33 cellular contexts compared by ENCODE assay signal in the genomic region with DNA sequence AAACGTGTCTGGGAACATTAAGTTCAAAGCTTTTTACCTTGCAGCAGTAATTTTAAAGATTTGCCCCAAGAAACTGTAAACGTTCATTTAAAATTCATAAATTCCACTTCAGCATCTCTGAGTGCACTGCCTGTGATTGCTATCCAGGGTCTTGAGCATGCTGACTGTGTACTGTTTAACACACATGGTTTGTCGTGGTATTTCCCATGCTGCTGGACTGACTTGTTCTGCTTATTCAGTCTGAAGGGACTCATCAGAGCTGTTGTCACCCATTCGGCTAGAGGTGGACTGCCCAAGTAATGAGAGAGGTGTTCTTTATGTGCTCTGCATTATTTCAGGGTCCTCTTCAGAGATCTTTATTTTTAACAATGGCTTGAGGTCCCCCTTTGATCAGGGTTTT. TPM values are rescaled to one million over a fixed set of nuclear protein-coding genes. Genes with fewer than 3 reads are reported as not detected.
DNase-seq lines count a peak whose midpoint lies in the region; ATAC-seq, FAIRE-seq and TF ChIP-seq lines count a peak whose summit lies in the region.
"Had no signal": no experiment of that assay in that cellular context is flagged by ENCODE, and none has a peak within 500 bp of the region (broad histone marks: within the 10 kb centered on the region; RNA-seq: fewer than 3 reads in every experiment).

No MANE protein-coding gene starts in this region.

- intact Hi-C loops in MCF 10A (cut with micrococcal nuclease) (no loop called here), mammary epithelial cell (cut with micrococcal nuclease) (no loop called here), lower lobe of right lung (cut with DNase I) (no loop called here)

- in situ Hi-C loops in mammary epithelial cell (cut with MboI; ENCODE audit: low sequenced_read_pairs in 2 of 2) = no loop called here

- no peak for ATAC-seq in gastroesophageal sphincter
- no peak for ATAC-seq in GM19397 (IDR thresholded peaks at IDR 0.05; ENCODE audit: unreplicated experiment)
- ATAC-seq in lower lobe of right lung = no peak
- ATAC-seq: activated CD4-positive, alpha-beta T cell treated with anti-CD3 and anti-CD28 coated beads for 36 hours; activated CD8-positive, alpha-beta T cell treated with anti-CD3 and anti-CD28 coated beads, Interleukin-2, amount 10 ng/mL, durations not matched to agents 7 days and 5 days; activated naive CD4-positive, alpha-beta T cell treated with anti-CD3 and anti-CD28 coated beads, Interleukin-2, amount 50 U/mL, for 72 hours; HepG2; Panc1 had no signal

- H3K36me3 Mint-ChIP-seq in MCF 10A (ENCODE audit: insufficient read depth, unreplicated experiment) = no peaks in the 10 kb centered on the region
- no peaks in the 10 kb centered on the region for H3K36me3 Mint-ChIP-seq in astrocyte (ENCODE audit: low read depth, unreplicated experiment)

- TF ChIP-seq EP300 in gastroesophageal sphincter (IDR thresholded peaks at IDR 0.05) = no peak

- H3K4me3 ChIP-seq in mammary epithelial cell (replicated peaks in 1 of 3; ENCODE audit: insufficient read depth in 1 of 3, low read depth in 2 of 3, low read length in 3 of 3) (no peak overlapping the region), astrocyte (ENCODE audit: insufficient read depth, low read depth, low read length) (no peak overlapping the region), smooth muscle cell (no peak overlapping the region), gastroesophageal sphincter (no peak overlapping the region), lower lobe of right lung (no peak overlapping the region)
- H3K4me3 ChIP-seq: HAP-1, right atrium auricular region, testis had no signal

- FAIRE-seq in astrocyte (lab: Jason Lieb, UNC) = no peak
- FAIRE-seq: colon, endothelial cell of umbilical vein, HepG2, keratinocyte, urothelium cell line had no signal

- H3K27me3 Mint-ChIP-seq in MCF 10A (ENCODE audit: insufficient read depth, unreplicated experiment) = no peaks in the 10 kb centered on the region
- no peaks in the 10 kb centered on the region for H3K27me3 Mint-ChIP-seq in astrocyte (ENCODE audit: low read depth, unreplicated experiment)
- H3K27me3 Mint-ChIP-seq: activated CD4-positive, alpha-beta T cell treated with anti-CD3 and anti-CD28 coated beads for 36 hours; stimulated activated naive CD8-positive, alpha-beta T cell treated with anti-CD3 and anti-CD28 coated beads, Interleukin-15, Interleukin-2, amounts not matched to agents 100 ng/mL and 50 ng/mL, for 24 hours had no signal

- H3K27me3 ChIP-seq in mammary epithelial cell (ENCODE audit: insufficient read depth, low read length) (no peaks in the 10 kb centered on the region), astrocyte (ENCODE audit: insufficient read depth, low read length) (no peaks in the 10 kb centered on the region), smooth muscle cell (ENCODE audit: low read depth) (no peaks in the 10 kb centered on the region), gastroesophageal sphincter (no peaks in the 10 kb centered on the region), lower lobe of right lung (ENCODE audit: low read depth) (no peaks in the 10 kb centered on the region)
- H3K27me3 ChIP-seq: right atrium auricular region, testis had no signal

- H3K9me3 ChIP-seq in mammary epithelial cell (replicated peaks; ENCODE audit: insufficient read depth, low read length) (no peaks in the 10 kb centered on the region), astrocyte (ENCODE audit: insufficient read depth, low read depth, low read length) (no peaks in the 10 kb centered on the region), smooth muscle cell (replicated peaks; ENCODE audit: low read depth) (no peaks in the 10 kb centered on the region), gastroesophageal sphincter (no peaks in the 10 kb centered on the region), lower lobe of right lung (no peaks in the 10 kb centered on the region)
- H3K9me3 ChIP-seq: HAP-1, right atrium auricular region, testis had no signal

- no peaks in the 10 kb centered on the region for H3F3A ChIP-seq in smooth muscle cell (ENCODE audit: low read depth)

- H3K4me3 Mint-ChIP-seq in MCF 10A (ENCODE audit: unreplicated experiment) (no peak overlapping the region), astrocyte (ENCODE audit: unreplicated experiment) (no peak overlapping the region)
- H3K4me3 Mint-ChIP-seq: activated CD4-positive, alpha-beta T cell treated with anti-CD3 and anti-CD28 coated beads for 36 hours; activated CD8-positive, alpha-beta T cell treated with anti-CD3 and anti-CD28 coated beads, Interleukin-2, amount 10 ng/mL, durations not matched to agents 7 days and 5 days; nephron; stimulated activated naive CD8-positive, alpha-beta T cell treated with anti-CD3 and anti-CD28 coated beads, Interleukin-15, Interleukin-2, amounts not matched to agents 100 ng/mL and 50 ng/mL, for 24 hours had no signal

- H3K36me3 ChIP-seq in mammary epithelial cell (ENCODE audit: insufficient read depth, low read length) = no peaks in the 10 kb centered on the region
- H3K36me3 ChIP-seq in astrocyte (ENCODE audit: insufficient read depth, low read length) = no peaks in the 10 kb centered on the region
- no peaks in the 10 kb centered on the region for H3K36me3 ChIP-seq in smooth muscle cell (ENCODE audit: low read depth)
- no peaks in the 10 kb centered on the region for H3K36me3 ChIP-seq in gastroesophageal sphincter
- no peaks in the 10 kb centered on the region for H3K36me3 ChIP-seq in lower lobe of right lung
- H3K36me3 ChIP-seq: HAP-1, right atrium auricular region had no signal

- TF ChIP-seq CTCF in MCF 10A (IDR thresholded peaks at IDR 0.05; ENCODE audit: unreplicated experiment) = no peak
- TF ChIP-seq CTCF in mammary epithelial cell (conservative IDR thresholded peaks at IDR 0.05 in 1 of 2, IDR thresholded peaks at IDR 0.05 in 1 of 2; ENCODE audit: extremely low read depth in 1 of 2, insufficient read depth in 1 of 2, low read depth in 1 of 2, low read length in 2 of 2) = no peak
- no peak for TF ChIP-seq CTCF in astrocyte (IDR thresholded peaks at IDR 0.05; ENCODE audit: insufficient read depth, low read depth, low read length)
- no peak for TF ChIP-seq CTCF in smooth muscle cell (IDR thresholded peaks at IDR 0.05; ENCODE audit: borderline replicate concordance, insufficient read depth, poor library complexity, severe bottlenecking)
- TF ChIP-seq CTCF in gastroesophageal sphincter (IDR thresholded peaks at IDR 0.05) = no peak
- TF ChIP-seq CTCF in lower lobe of right lung (IDR thresholded peaks at IDR 0.05) = no peak

- no peak overlapping the region for H3K4me2 ChIP-seq in mammary epithelial cell (ENCODE audit: insufficient read depth, low read depth, low read length)
- H3K4me2 ChIP-seq in astrocyte (ENCODE audit: low read length) = no peak overlapping the region
- peak overlapping the region; percentile 67 for H3K4me2 ChIP-seq in smooth muscle cell

- dilution Hi-C loops in mammary epithelial cell (cut with HindIII; ENCODE audit: low sequenced_read_pairs) = no loop called here

- WGBS in mammary epithelial cell (ENCODE audit: low coverage, missing lambda C conversion rate) = 79% methylated on average over 4 of the region's 4 CpGs
- WGBS in smooth muscle cell (ENCODE audit: low lambda C conversion rate) = 73% methylated on average over 4 of the region's 4 CpGs
- WGBS in gastroesophageal sphincter (ENCODE audit: low coverage in 1 of 2), 2 donors = 81 to 85% methylated on average over 3 to 4 of the region's 4 CpGs

- H4K20me1 ChIP-seq in mammary epithelial cell (ENCODE audit: insufficient read depth, low read length) (no peaks in the 10 kb centered on the region), astrocyte (ENCODE audit: insufficient read depth, low read length) (no peaks in the 10 kb centered on the region), smooth muscle cell (ENCODE audit: low read depth) (no peaks in the 10 kb centered on the region)

- TF ChIP-seq POLR2A in gastroesophageal sphincter (IDR thresholded peaks at IDR 0.05) = no peak

- no peaks in the 10 kb centered on the region for H3K79me2 ChIP-seq in mammary epithelial cell (ENCODE audit: insufficient read depth, low read length)
- no peaks in the 10 kb centered on the region for H3K79me2 ChIP-seq in astrocyte (ENCODE audit: insufficient read depth, low read length)
- no peaks in the 10 kb centered on the region for H3K79me2 ChIP-seq in smooth muscle cell (ENCODE audit: low read depth)
- H3K79me2 ChIP-seq: parathyroid adenoma had no signal

- no peaks in the 10 kb centered on the region for H3K9me3 Mint-ChIP-seq in MCF 10A (ENCODE audit: unreplicated experiment)
- H3K9me3 Mint-ChIP-seq in astrocyte (ENCODE audit: unreplicated experiment) = no peaks in the 10 kb centered on the region
- H3K9me3 Mint-ChIP-seq: activated naive CD4-positive, alpha-beta T cell treated with anti-CD3 and anti-CD28 coated beads, Interleukin-2, amount 50 U/mL, for 72 hours; activated T-helper 2 cell treated with anti-CD3 and anti-CD28 coated beads, Interferon-gamma antibody, Interleukin-2, Interleukin-4, amounts not matched to agents 10 μg/mL and 5 μg/mL and 100 μg/mL, durations not matched to agents 14 hours and 24 hours and 36 hours; nephron; stimulated activated naive CD8-positive, alpha-beta T cell treated with anti-CD3 and anti-CD28 coated beads, Interleukin-15, Interleukin-2, amounts not matched to agents 100 ng/mL and 50 ng/mL, for 24 hours had no signal

- BruUV-seq in MCF 10A (replicated peaks; lab: Mats Ljungman, UMichigan) (no TSS peak), mammary epithelial cell (replicated peaks; lab: Mats Ljungman, UMichigan) (no TSS peak)

- CTCF ChIA-PET in MCF 10A (lab: Yijun Ruan, JAX) (no interaction called here), mammary epithelial cell (lab: Charles Lee; ENCODE audit: low non-redundant PET) (no interaction called here)

- H3K27ac ChIP-seq in mammary epithelial cell (ENCODE audit: insufficient read depth, low read depth, low read length) (no peak overlapping the region), astrocyte (ENCODE audit: low read depth, low read length) (no peak overlapping the region), smooth muscle cell (ENCODE audit: low read depth) (peak overlapping the region; percentile 85), gastroesophageal sphincter (no peak overlapping the region), lower lobe of right lung (no peak overlapping the region)
- H3K27ac ChIP-seq: 22Rv1, parathyroid adenoma, right atrium auricular region, testis had no signal

- H3K9ac ChIP-seq in mammary epithelial cell (ENCODE audit: insufficient read depth, low read length) = no peak overlapping the region
- no peak overlapping the region for H3K9ac ChIP-seq in astrocyte (ENCODE audit: low read length)
- no peak overlapping the region for H3K9ac ChIP-seq in smooth muscle cell (ENCODE audit: low read depth)
- H3K9ac ChIP-seq: parathyroid adenoma had no signal

- POLR2A ChIA-PET in MCF 10A (lab: Yijun Ruan, JAX) = interaction anchor here (0.8 to 4.9 kb wide), 6 partner anchors 26 to 1659 kb away, joined by 3 to 51 read pairs (median 4); a partner anchor contains a TSS

- no peak for DNase-seq in MCF 10A (ENCODE audit: unreplicated experiment)
- no peak for DNase-seq in mammary epithelial cell
- peak; percentile 15 for DNase-seq in astrocyte (ENCODE audit: low read depth)
- peak; percentile 57 for DNase-seq in islet precursor cell
- no peak for DNase-seq in smooth muscle cell (lab: John Stamatoyannopoulos, UW; ENCODE audit: unreplicated experiment)
- no peak for DNase-seq in lower lobe of right lung
- DNase-seq: activated CD4-positive, alpha-beta T cell treated with anti-CD3 and anti-CD28 coated beads for 36 hours; activated CD8-positive, alpha-beta T cell treated with anti-CD3 and anti-CD28 coated beads, Interleukin-2, amount 10 ng/mL, durations not matched to agents 7 days and 5 days; anterior cingulate cortex; Calu3; DMS79; NCI-H146; NCI-H446; NCI-H774; SHP77 treated with DMSO at 0.1 percent for 48 hours; stimulated activated CD4-positive, alpha-beta T cell treated with anti-CD3 and anti-CD28 coated beads, Interleukin-1b, Interleukin-23, amount 100 ng/mL, for 48 hours; testis had no signal

- H3K27ac Mint-ChIP-seq in MCF 10A (ENCODE audit: low read depth, unreplicated experiment) (peak overlapping the region; percentile 84), astrocyte (ENCODE audit: unreplicated experiment) (no peak overlapping the region)
- H3K27ac Mint-ChIP-seq: activated CD4-positive, alpha-beta T cell treated with anti-CD3 and anti-CD28 coated beads for 36 hours; activated CD8-positive, alpha-beta T cell treated with anti-CD3 and anti-CD28 coated beads, Interleukin-2, amount 10 ng/mL, durations not matched to agents 7 days and 5 days; activated naive CD4-positive, alpha-beta T cell treated with anti-CD3 and anti-CD28 coated beads, Interleukin-2, amount 50 U/mL, for 72 hours; activated T-helper 2 cell treated with anti-CD3 and anti-CD28 coated beads, Interferon-gamma antibody, Interleukin-2, Interleukin-4, amounts not matched to agents 10 μg/mL and 5 μg/mL and 100 μg/mL, durations not matched to agents 14 hours and 24 hours and 36 hours; nephron; stimulated activated naive CD8-positive, alpha-beta T cell treated with anti-CD3 and anti-CD28 coated beads, Interleukin-15, Interleukin-2, amounts not matched to agents 100 ng/mL and 50 ng/mL, for 24 hours had no signal

- H3K4me1 Mint-ChIP-seq in MCF 10A (ENCODE audit: insufficient read depth, unreplicated experiment) (peaks cover 41% of the 10 kb centered on the region), astrocyte (ENCODE audit: low read depth, unreplicated experiment) (peaks cover 24% of the 10 kb centered on the region)
- H3K4me1 Mint-ChIP-seq: activated CD4-positive, alpha-beta T cell treated with anti-CD3 and anti-CD28 coated beads for 36 hours; nephron had no signal

- H2AFZ ChIP-seq in mammary epithelial cell (ENCODE audit: low read depth, low read length) (no peak overlapping the region), astrocyte (ENCODE audit: low read depth, low read length) (no peak overlapping the region), smooth muscle cell (ENCODE audit: low read depth) (no peak overlapping the region)
- H2AFZ ChIP-seq: parathyroid adenoma had no signal

- H3K4me1 ChIP-seq in mammary epithelial cell (ENCODE audit: insufficient read depth, low read length) = peaks cover 13% of the 10 kb centered on the region
- H3K4me1 ChIP-seq in astrocyte (ENCODE audit: insufficient read depth, low read length) = peaks cover 13% of the 10 kb centered on the region
- H3K4me1 ChIP-seq in smooth muscle cell (ENCODE audit: low read depth) = peaks cover 4% of the 10 kb centered on the region
- H3K4me1 ChIP-seq in gastroesophageal sphincter = peaks cover 0 to 6% (median 0%) of the 10 kb centered on the region in 3 donors
- H3K4me1 ChIP-seq in lower lobe of right lung = no peaks in the 10 kb centered on the region
- H3K4me1 ChIP-seq: HAP-1, parathyroid adenoma, testis had no signal

RNA-seq across cellular contexts. Expression of a gene that starts 53.1 kb away (rescaled TPM):
- total RNA-seq in MCF 10A (2022) (75.2 and 76.0 TPM in 2 replicates), mammary epithelial cell (10 to 100 TPM; 43.3 to 52.1 TPM), astrocyte (30.2 and 31.3 TPM in 2 replicates), smooth muscle cell (20.7 and 28.3 TPM in 2 replicates), gastroesophageal sphincter (10 to 100 TPM; 22.2 to 35.2 (median 24.7) TPM), lower lobe of right lung (42.2 TPM)
- polyA plus RNA-seq in mammary epithelial cell (12.1 TPM), smooth muscle cell (11.3 and 12.8 TPM in 2 replicates)
- 63.2 TPM for polyA minus RNA-seq in mammary epithelial cell

Comparison
In these comparisons a context has a peak if more than half of its experiments do, and no peak if none do; other contexts are left out.
1. DNase-seq: peak in astrocyte (single experiment) and islet precursor cell (single experiment); none in MCF 10A (single experiment), mammary epithelial cell (single experiment), smooth muscle cell (single experiment) and lower lobe of right lung (single experiment).